In genomic region chr2:120683701-120684100, GRCh38 we compare ENCODE assay signal across 19 cellular contexts. TPM values are rescaled to one million over a fixed set of nuclear protein-coding genes. Genes with fewer than 3 reads are reported as not detected.
DNase-seq lines count a peak whose midpoint lies in the region; ATAC-seq and TF ChIP-seq lines count a peak whose summit lies in the region.
"Had no signal": no experiment of that assay in that cellular context is flagged by ENCODE, and none has a peak within 500 bp of the region (broad histone marks: within the 10 kb centered on the region; RNA-seq: fewer than 3 reads in every experiment).

No MANE protein-coding gene starts in this region.

- peaks cover 2 to 21% (median 2%) of the 10 kb centered on the region in 3 donors for H3K27me3 Mint-ChIP-seq in CD14-positive monocyte (ENCODE audit: low read depth in 3 of 3)
- H3K27me3 Mint-ChIP-seq in WTC11 (ENCODE audit: low read depth) = peaks cover 26% of the 10 kb centered on the region
- peaks cover 7% of the 10 kb centered on the region for H3K27me3 Mint-ChIP-seq in activated T-helper 1 cell treated with anti-CD3 and anti-CD28 coated beads, Interleukin-12 subunit alpha, Interleukin-12 subunit beta, Interleukin-2, Interleukin-4 antibody, amounts not matched to agents 30 ng/mL and 10 ng/mL and 1 ng/mL, durations not matched to agents 14 hours and 24 hours and 36 hours (ENCODE audit: insufficient read depth)

- 43% methylated on average over 1 of the region's 4 CpGs for WGBS in mesenchymal stem cell

- no peaks in the 10 kb centered on the region for H3K79me1 ChIP-seq in mesenchymal stem cell (replicated peaks; ENCODE audit: low read length, poor library complexity, severe bottlenecking)

- H3K9me3 Mint-ChIP-seq in CD14-positive monocyte = peaks cover 0 to 2% (median 0%) of the 10 kb centered on the region in 7 donors
- H3K9me3 Mint-ChIP-seq in WTC11 = 0 out of 2 replicates have a peak, but pooled peaks cover 2% of the 10 kb centered on the region
- no peaks in the 10 kb centered on the region for H3K9me3 Mint-ChIP-seq in activated T-helper 1 cell treated with anti-CD3 and anti-CD28 coated beads, Interleukin-12 subunit alpha, Interleukin-12 subunit beta, Interleukin-2, Interleukin-4 antibody, amounts not matched to agents 30 ng/mL and 10 ng/mL and 1 ng/mL, durations not matched to agents 14 hours and 24 hours and 36 hours
- H3K9me3 Mint-ChIP-seq: IgD-negative memory B cell had no signal

- intact Hi-C loops in CD14-positive monocyte (cut with micrococcal nuclease) = loop anchor here (5.0 to 10.0 kb wide), 4 partner anchors 339 to 1041 kb away; partner anchors contain the start of gene INHBB (in 1 of the 2)
- intact Hi-C loops in activated T-helper 1 cell treated with anti-CD3 and anti-CD28 coated beads, Interleukin-12 subunit alpha, Interleukin-12 subunit beta, Interleukin-2, Interleukin-4 antibody, amounts not matched to agents 30 ng/mL and 10 ng/mL and 1 ng/mL, durations not matched to agents 14 hours and 24 hours and 36 hours (cut with micrococcal nuclease) = no loop called here

- no peak overlapping the region for H2BK120ac ChIP-seq in mesenchymal stem cell (ENCODE audit: low read depth, low read length)

- no peak overlapping the region for H2BK15ac ChIP-seq in mesenchymal stem cell (ENCODE audit: low read depth, poor library complexity, severe bottlenecking)

- H2BK5ac ChIP-seq in mesenchymal stem cell (ENCODE audit: low read depth, low read length, poor library complexity, severe bottlenecking) = no peak overlapping the region

- H3K4ac ChIP-seq in mesenchymal stem cell (ENCODE audit: low read depth in 1 of 2, low read length in 2 of 2) = no peak overlapping the region

- H2AK5ac ChIP-seq in mesenchymal stem cell (ENCODE audit: low read length, severe bottlenecking) = no peak overlapping the region

- H3K36me3 Mint-ChIP-seq in CD14-positive monocyte (no peaks in the 10 kb centered on the region), WTC11 (no peaks in the 10 kb centered on the region)
- H3K36me3 Mint-ChIP-seq in activated T-helper 1 cell treated with anti-CD3 and anti-CD28 coated beads, Interleukin-12 subunit alpha, Interleukin-12 subunit beta, Interleukin-2, Interleukin-4 antibody, amounts not matched to agents 30 ng/mL and 10 ng/mL and 1 ng/mL, durations not matched to agents 14 hours and 24 hours and 36 hours (ENCODE audit: low read depth) = no peaks in the 10 kb centered on the region
- H3K36me3 Mint-ChIP-seq: IgD-negative memory B cell had no signal

- no peak for ATAC-seq in WTC11

- H3K23ac ChIP-seq in mesenchymal stem cell (ENCODE audit: low read length in 2 of 2) = no peak overlapping the region

- H2BK12ac ChIP-seq in mesenchymal stem cell (ENCODE audit: low read length in 2 of 2) = no peak overlapping the region

- TF ChIP-seq CTCF in CD14-positive monocyte (IDR thresholded peaks at IDR 0.05) (no peak), WTC11 (IDR thresholded peaks at IDR 0.05) (no peak), GM13976 (IDR thresholded peaks at IDR 0.05; ENCODE audit: borderline replicate concordance, control extremely low read depth, extremely low read depth, insufficient read depth, missing control alignments) (no peak)

- H3K36me3 ChIP-seq in mesenchymal stem cell (ENCODE audit: control insufficient read depth in 1 of 2, insufficient read depth in 2 of 2, low read depth in 1 of 2, low read length in 2 of 2) (no peaks in the 10 kb centered on the region), skeletal muscle satellite cell (ENCODE audit: insufficient read depth, low read length) (no peaks in the 10 kb centered on the region)

- H3K9ac ChIP-seq in mesenchymal stem cell (ENCODE audit: low read length) (peak overlapping the region; percentile 71), skeletal muscle satellite cell (ENCODE audit: low read depth, low read length) (peak overlapping the region; percentile 47)

- H3K9me3 ChIP-seq in mesenchymal stem cell (ENCODE audit: control insufficient read depth, low read length) = no peaks in the 10 kb centered on the region
- no peaks in the 10 kb centered on the region for H3K9me3 ChIP-seq in skeletal muscle satellite cell (replicated peaks; ENCODE audit: low read length)

- no peak overlapping the region for H4K8ac ChIP-seq in mesenchymal stem cell (ENCODE audit: low read length)

- CTCF ChIA-PET in WTC11 (lab: Charles Lee) = interaction anchor here (1.0 to 2.0 kb wide), 4 partner anchors 12 to 395 kb away, joined by 3 to 7 read pairs (median 5); no protein-coding TSS in a partner anchor

- H3K4me1 Mint-ChIP-seq in CD14-positive monocyte (no peaks in the 10 kb centered on the region), WTC11 (peaks cover 3% of the 10 kb centered on the region; the same call in 1 of the 2 replicates)
- H3K4me1 Mint-ChIP-seq in activated T-helper 1 cell treated with anti-CD3 and anti-CD28 coated beads, Interleukin-12 subunit alpha, Interleukin-12 subunit beta, Interleukin-2, Interleukin-4 antibody, amounts not matched to agents 30 ng/mL and 10 ng/mL and 1 ng/mL, durations not matched to agents 14 hours and 24 hours and 36 hours (ENCODE audit: low read depth) = no peaks in the 10 kb centered on the region

- H3K4me3 ChIP-seq in mesenchymal stem cell (ENCODE audit: insufficient read depth in 1 of 2, low read depth in 1 of 2, low read length in 2 of 2) = peak overlapping the region in 1 of 2 experiments; percentile 37
- peak overlapping the region; percentile 27 for H3K4me3 ChIP-seq in skeletal muscle satellite cell (ENCODE audit: low read length)

- POLR2A ChIA-PET in WTC11 (lab: Charles Lee) = no interaction called here

- no peak overlapping the region for H3K4me2 ChIP-seq in mesenchymal stem cell (ENCODE audit: low read length, poor library complexity, severe bottlenecking)
- H3K4me2 ChIP-seq in skeletal muscle satellite cell (ENCODE audit: low read length) = peak overlapping the region; percentile 28

- H3K27ac ChIP-seq in mesenchymal stem cell (ENCODE audit: low read length, poor library complexity, severe bottlenecking) = no peak overlapping the region
- H3K27ac ChIP-seq: C4-2B had no signal

- H3K27ac Mint-ChIP-seq in CD14-positive monocyte (peak overlapping the region in 1 of 7 donors; percentile 51), WTC11 (no peak overlapping the region)
- H3K27ac Mint-ChIP-seq in activated T-helper 1 cell treated with anti-CD3 and anti-CD28 coated beads, Interleukin-12 subunit alpha, Interleukin-12 subunit beta, Interleukin-2, Interleukin-4 antibody, amounts not matched to agents 30 ng/mL and 10 ng/mL and 1 ng/mL, durations not matched to agents 14 hours and 24 hours and 36 hours = no peak overlapping the region

- peak; percentile 15 for DNase-seq in CD14-positive monocyte (ENCODE audit: low spot score)
- DNase-seq in WTC11 (ENCODE audit: low spot score) = no peak
- no peak for DNase-seq in mesenchymal stem cell
- DNase-seq in NCI-H128 (lab: John Stamatoyannopoulos, UW; ENCODE audit: unreplicated experiment) = no peak
- DNase-seq in GM13976 (ENCODE audit: low spot score) = no peak
- DNase-seq in GM03348 (ENCODE audit: low spot score) = no peak
- DNase-seq in activated T-helper 1 cell treated with anti-CD3 and anti-CD28 coated beads, Interleukin-12 subunit alpha, Interleukin-12 subunit beta, Interleukin-2, Interleukin-4 antibody, amounts not matched to agents 30 ng/mL and 10 ng/mL and 1 ng/mL, durations not matched to agents 14 hours and 24 hours and 36 hours (ENCODE audit: low spot score) = no peak
- DNase-seq: DMS 273 treated with DMSO at 0.1 percent for 48 hours, GF-D8, H7, NCI-H1930, NCI-H446, NCI-H69, OCI-M1, RPMI8226, SIG-M5 had no signal

- H3K14ac ChIP-seq in mesenchymal stem cell (ENCODE audit: low read length in 2 of 2) = no peak overlapping the region

- in situ Hi-C loops in GM13976 (cut with MboI; ENCODE audit: low sequenced_read_pairs, unreplicated experiment) = no loop called here

- no peak overlapping the region for H3K4me3 Mint-ChIP-seq in CD14-positive monocyte
- no peak overlapping the region for H3K4me3 Mint-ChIP-seq in WTC11
- no peak overlapping the region for H3K4me3 Mint-ChIP-seq in activated T-helper 1 cell treated with anti-CD3 and anti-CD28 coated beads, Interleukin-12 subunit alpha, Interleukin-12 subunit beta, Interleukin-2, Interleukin-4 antibody, amounts not matched to agents 30 ng/mL and 10 ng/mL and 1 ng/mL, durations not matched to agents 14 hours and 24 hours and 36 hours
- H3K4me3 Mint-ChIP-seq: IgD-negative memory B cell had no signal

- H3K27me3 ChIP-seq in mesenchymal stem cell (ENCODE audit: control insufficient read depth in 1 of 2, insufficient read depth in 1 of 2, low read length in 2 of 2) (peaks cover 18 to 49% of the 10 kb centered on the region in 2 experiments), skeletal muscle satellite cell (ENCODE audit: control insufficient read depth, insufficient read depth, low read length) (peaks cover 23% of the 10 kb centered on the region)

- H4K91ac ChIP-seq in mesenchymal stem cell (ENCODE audit: low read length) = no peak overlapping the region

- no peak overlapping the region for H3K18ac ChIP-seq in mesenchymal stem cell (ENCODE audit: low read depth in 1 of 2, low read length in 2 of 2)

- H3K4me1 ChIP-seq in mesenchymal stem cell (ENCODE audit: control insufficient read depth, insufficient read depth, low read depth, low read length) (peaks cover 5% of the 10 kb centered on the region), skeletal muscle satellite cell (ENCODE audit: control insufficient read depth, insufficient read depth, low read length) (peaks cover 17% of the 10 kb centered on the region)

- H2AFZ ChIP-seq in mesenchymal stem cell (ENCODE audit: low read depth, low read length) = no peak overlapping the region

TF ChIP-seq in WTC11, 78 proteins besides CTCF, POLR2A, EP300 and RAD21:
- TF ChIP-seq TCF7 (CRISPR knock-in tag; IDR thresholded peaks at IDR 0.05; ENCODE audit: low read depth) = no peak
- peak; percentile 45; the same call in 1 of the 2 replicates for TF ChIP-seq ZNF121 (CRISPR knock-in tag; IDR thresholded peaks at IDR 0.05)

RNA-seq across cellular contexts. Expression of gene GLI2, which starts 52.0 kb away (rescaled TPM):
- polyA plus RNA-seq in CD14-positive monocyte = not detected
- total RNA-seq in WTC11 (2021) = 45.9 to 60.9 TPM (median 48.6 TPM) in 3 replicates
- 28.9 TPM for polyA plus RNA-seq in mesenchymal stem cell (2013, experiment 1 of 2)
- polyA plus RNA-seq in mesenchymal stem cell (2013, experiment 2 of 2) = 29.5 TPM
- total RNA-seq in skeletal muscle satellite cell (2012; rRNA removed) = 4.2 and 4.3 TPM in 2 replicates
- 0.32 and 0.62 TPM in 2 replicates for total RNA-seq in activated T-helper 1 cell treated with anti-CD3 and anti-CD28 coated beads, Interleukin-12 subunit alpha, Interleukin-12 subunit beta, Interleukin-2, Interleukin-4 antibody, amounts not matched to agents 30 ng/mL and 10 ng/mL and 1 ng/mL, durations not matched to agents 14 hours and 24 hours and 36 hours
- polyA plus RNA-seq: IgD-negative memory B cell had no signal

Comparison
In these comparisons a context has a peak if more than half of its experiments do, and no peak if none do; other contexts are left out.
1. RNA of gene GLI2, which starts 52.0 kb away (total RNA-seq): 45.9 to 60.9 TPM in WTC11; 0.32 to 0.62 TPM in activated T-helper 1 cell treated with anti-CD3 and anti-CD28 coated beads, Interleukin-12 subunit alpha, Interleukin-12 subunit beta, Interleukin-2, Interleukin-4 antibody, amounts not matched to agents 30 ng/mL and 10 ng/mL and 1 ng/mL, durations not matched to agents 14 hours and 24 hours and 36 hours; every median in the first group is over 10 times any median in the second.